18 cellular contexts compared by ENCODE assay signal in genomic region chr5:24368121-24368520, GRCh38.
"Had no signal": no experiment of that assay in that cellular context is flagged by ENCODE, and none has a peak within 500 bp of the region (broad histone marks: within the 10 kb centered on the region; RNA-seq: fewer than 3 reads in every experiment).

No MANE protein-coding gene starts in this region.

- H3K27ac Mint-ChIP-seq: activated naive CD4-positive, alpha-beta T cell treated with anti-CD3 and anti-CD28 coated beads, Interleukin-2, amount 50 U/mL, for 24 hours; memory B cell had no signal

- H3K27me3 Mint-ChIP-seq: activated naive CD4-positive, alpha-beta T cell treated with anti-CD3 and anti-CD28 coated beads, Interleukin-2, amount 50 U/mL, for 24 hours; memory B cell had no signal

- H3K27ac ChIP-seq: coronary artery, gastrocnemius medialis, heart right ventricle, left ventricle myocardium inferior, ovary had no signal

- FAIRE-seq: keratinocyte had no signal

- H3K4me3 ChIP-seq: coronary artery, gastrocnemius medialis, heart right ventricle, left ventricle myocardium inferior, ovary had no signal

- H3K27me3 ChIP-seq: gastrocnemius medialis, heart right ventricle, ovary had no signal

- H3K9me3 Mint-ChIP-seq: memory B cell, nephron progenitor cell had no signal

- H3K4me1 Mint-ChIP-seq: activated naive CD4-positive, alpha-beta T cell treated with anti-CD3 and anti-CD28 coated beads, Interleukin-2, amount 50 U/mL, for 24 hours; memory B cell had no signal

- H3K36me3 Mint-ChIP-seq: activated naive CD4-positive, alpha-beta T cell treated with anti-CD3 and anti-CD28 coated beads, Interleukin-2, amount 50 U/mL, for 24 hours; memory B cell had no signal

- H3K4me1 ChIP-seq: gastrocnemius medialis, heart right ventricle, left ventricle myocardium inferior had no signal

- H3K36me3 ChIP-seq: gastrocnemius medialis, heart right ventricle, left ventricle myocardium inferior, ovary had no signal

- DNase-seq: activated effector memory CD4-positive, alpha-beta T cell treated with Interleukin-2 at 50 U/mL for 16 hours; activated T-cell treated with anti-CD3 and anti-CD28 coated beads, Interleukin-2, amount 50 U/mL, for 1 hour; caudate nucleus; effector CD8-positive, alpha-beta T cell; gastrocnemius medialis; heart right ventricle; left ventricle myocardium inferior; nephron progenitor cell; ovary; stimulated activated CD4-positive, alpha-beta T cell treated with anti-CD3 and anti-CD28 coated beads, Interleukin-12 subunit alpha, Interleukin-12 subunit beta, amount 100 ng/mL, for 4 hours; stimulated activated CD4-positive, alpha-beta T cell treated with anti-CD3 and anti-CD28 coated beads, Interleukin-2, amount 100 ng/mL, for 48 hours; stimulated activated naive CD4-positive, alpha-beta T cell treated with Interleukin-2 at 50 U/mL for 16 hours; trophoblast cell had no signal

- H3K9me3 ChIP-seq: gastrocnemius medialis, left ventricle myocardium inferior, ovary had no signal

- ATAC-seq: activated CD4-positive, CD25-positive, alpha-beta regulatory T cell treated with anti-CD3 and anti-CD28 coated beads, Interleukin-2, amount 50 U/mL, for 24 hours; gastrocnemius medialis; heart right ventricle had no signal

- H3K4me3 Mint-ChIP-seq: activated naive CD4-positive, alpha-beta T cell treated with anti-CD3 and anti-CD28 coated beads, Interleukin-2, amount 50 U/mL, for 24 hours; memory B cell; nephron progenitor cell had no signal
